ENCODE assay signal across 9 cellular contexts in genomic region chrX:133923113-133923512, GRCh38.
A peak's percentile ranks its signal among the peaks of the same experiment; 100 is the strongest.
DNase-seq lines count a peak whose midpoint lies in the region; ATAC-seq lines count a peak whose summit lies in the region.
"Had no signal": no experiment of that assay in that cellular context is flagged by ENCODE, and none has a peak within 500 bp of the region (broad histone marks: within the 10 kb centered on the region; RNA-seq: fewer than 3 reads in every experiment).

No MANE protein-coding gene starts in this region.

- H3K27me3 Mint-ChIP-seq in activated T-helper 17 cell treated with anti-CD3 and anti-CD28 coated beads, Interleukin-2, amount 50 U/mL, for 72 hours = no peaks in the 10 kb centered on the region

- no peaks in the 10 kb centered on the region for H3K27me3 ChIP-seq in trophoblast cell (ENCODE audit: insufficient read depth, low read length)

- H3K18ac ChIP-seq in trophoblast cell (ENCODE audit: low read length) = no peak overlapping the region

- peaks cover 9% of the 10 kb centered on the region for H3K4me1 Mint-ChIP-seq in activated T-helper 17 cell treated with anti-CD3 and anti-CD28 coated beads, Interleukin-2, amount 50 U/mL, for 72 hours

- peak overlapping the region; percentile 79 for H3K27ac Mint-ChIP-seq in activated T-helper 17 cell treated with anti-CD3 and anti-CD28 coated beads, Interleukin-2, amount 50 U/mL, for 72 hours

- H3K79me2 ChIP-seq in trophoblast cell (ENCODE audit: control insufficient read depth, insufficient read depth, low read length, poor library complexity) = no peaks in the 10 kb centered on the region

- peak overlapping the region; percentile 90 for H3K27ac ChIP-seq in trophoblast cell (ENCODE audit: low read depth, low read length)
- H3K27ac ChIP-seq: A549 had no signal

- H2BK12ac ChIP-seq in trophoblast cell (ENCODE audit: low read length) = peak overlapping the region; percentile 76

- H3K36me3 Mint-ChIP-seq in activated T-helper 17 cell treated with anti-CD3 and anti-CD28 coated beads, Interleukin-2, amount 50 U/mL, for 72 hours (ENCODE audit: low read depth) = no peaks in the 10 kb centered on the region

- no peak overlapping the region for H3K4ac ChIP-seq in trophoblast cell (ENCODE audit: low read depth, low read length)

- no peaks in the 10 kb centered on the region for H3K9me3 ChIP-seq in trophoblast cell (ENCODE audit: insufficient read depth, low read depth, low read length)
- H3K9me3 ChIP-seq: A549 had no signal

- H3K4me3 ChIP-seq in trophoblast cell (ENCODE audit: low read depth, low read length) = no peak overlapping the region
- H3K4me3 ChIP-seq: A549 had no signal

- H4K12ac ChIP-seq in trophoblast cell (ENCODE audit: low read depth, low read length) = no peak overlapping the region

- no CpG with 5 or more reads among the region's 5 CpGs for WGBS in trophoblast cell (ENCODE audit: extremely low coverage, insufficient coverage, insufficient read length)

- peak overlapping the region; percentile 38 for H4K8ac ChIP-seq in trophoblast cell (ENCODE audit: low read depth, low read length)

- H2BK120ac ChIP-seq in trophoblast cell (ENCODE audit: insufficient read depth, low read length, poor library complexity) = no peak overlapping the region

- H3K23ac ChIP-seq in trophoblast cell (ENCODE audit: low read length) = no peak overlapping the region

- peak overlapping the region; percentile 19 for H2BK5ac ChIP-seq in trophoblast cell (ENCODE audit: low read depth, low read length, poor library complexity)

- H3K14ac ChIP-seq in trophoblast cell (ENCODE audit: low read length) = no peak overlapping the region

- H3K4me2 ChIP-seq in trophoblast cell (ENCODE audit: low read length) = peak overlapping the region; percentile 10
- H3K4me2 ChIP-seq: A549 had no signal

- H2AK5ac ChIP-seq in trophoblast cell (ENCODE audit: low read length) = no peak overlapping the region

- H3K36me3 ChIP-seq in trophoblast cell (ENCODE audit: control insufficient read depth in 1 of 2, insufficient read depth in 2 of 2, low read length in 2 of 2) = no peaks in the 10 kb centered on the region

- peak; percentile 5 to 6 for DNase-seq in activated CD4-positive, alpha-beta T cell treated with anti-CD3 and anti-CD28 coated beads for 4 hours
- no peak for DNase-seq in activated CD4-positive, alpha-beta T cell treated with anti-CD3 and anti-CD28 coated beads for 1 hour
- DNase-seq in trophoblast cell (peak in 1 of 2 donors; percentile 12), NCI-H2227 treated with DMSO at 0.1 percent for 48 hours (lab: John Stamatoyannopoulos, UW) (no peak), superior temporal gyrus (ENCODE audit: extremely low spot score) (no peak)

- H3K79me1 ChIP-seq in trophoblast cell (ENCODE audit: low read length) = peaks cover 3% of the 10 kb centered on the region

- peaks cover 4 to 7% of the 10 kb centered on the region in 2 experiments for H3K4me1 ChIP-seq in trophoblast cell (ENCODE audit: control insufficient read depth in 1 of 2, insufficient read depth in 2 of 2, low read length in 2 of 2)
- H3K4me1 ChIP-seq: A549 had no signal

- peak overlapping the region; percentile 55 for H4K91ac ChIP-seq in trophoblast cell (ENCODE audit: low read depth, low read length)

- no peaks in the 10 kb centered on the region for H3K9me3 Mint-ChIP-seq in activated T-helper 17 cell treated with anti-CD3 and anti-CD28 coated beads, Interleukin-2, amount 50 U/mL, for 72 hours

- peak; percentile 50 for ATAC-seq in HG03095 (IDR thresholded peaks at IDR 0.05; ENCODE audit: unreplicated experiment)
- peak; percentile 55 for ATAC-seq in activated T-helper 17 cell treated with anti-CD3 and anti-CD28 coated beads, Interleukin-2, amount 50 U/mL, for 72 hours (replicated peaks)
- no peak for ATAC-seq in GM18861 (IDR thresholded peaks at IDR 0.05; ENCODE audit: unreplicated experiment)
- ATAC-seq: A549 had no signal

- H3K9ac ChIP-seq in trophoblast cell (ENCODE audit: low read length) = no peak overlapping the region

- no peak overlapping the region for H2AFZ ChIP-seq in trophoblast cell (ENCODE audit: insufficient read depth, low read length, poor library complexity)

- H3K4me3 Mint-ChIP-seq in activated T-helper 17 cell treated with anti-CD3 and anti-CD28 coated beads, Interleukin-2, amount 50 U/mL, for 72 hours = peak overlapping the region; percentile 69

Comparison
In these comparisons a context has a peak if more than half of its experiments do, and no peak if none do; other contexts are left out.
1. DNase-seq: peak in activated CD4-positive, alpha-beta T cell treated with anti-CD3 and anti-CD28 coated beads for 4 hours (2 of 2); none in activated CD4-positive, alpha-beta T cell treated with anti-CD3 and anti-CD28 coated beads for 1 hour (single experiment), NCI-H2227 treated with DMSO at 0.1 percent for 48 hours (single experiment) and superior temporal gyrus (single experiment).